13 cellular contexts compared by ENCODE assay signal in the genomic region with DNA sequence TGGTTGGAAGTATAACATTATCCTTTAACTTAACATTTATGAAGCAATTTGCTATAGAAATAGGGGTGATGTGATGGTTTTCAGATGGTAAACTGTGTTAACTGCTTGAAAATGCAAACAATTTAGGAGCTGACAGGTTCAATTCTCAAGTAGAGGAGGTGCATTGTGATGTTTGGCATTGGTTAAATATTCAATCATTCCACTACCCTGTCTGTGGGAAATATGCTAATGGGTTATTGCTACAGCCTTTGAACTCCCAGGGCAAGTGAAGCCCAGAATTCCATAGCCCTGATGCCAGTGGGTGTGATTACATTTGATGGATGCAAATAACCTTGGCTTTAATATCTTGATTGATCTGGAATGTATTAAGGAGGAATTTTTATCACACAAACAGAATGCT.
A peak's percentile ranks its signal among the peaks of the same experiment; 100 is the strongest.
DNase-seq lines count a peak whose midpoint lies in the region; TF ChIP-seq lines count a peak whose summit lies in the region.
"Had no signal": no experiment of that assay in that cellular context is flagged by ENCODE, and none has a peak within 500 bp of the region (broad histone marks: within the 10 kb centered on the region; RNA-seq: fewer than 3 reads in every experiment).

No MANE protein-coding gene starts in this region.

- POLR2A ChIA-PET in MCF 10A (lab: Yijun Ruan, JAX): interaction anchor here (0.5 kb wide), 1 partner anchor 11 kb away, joined by 3 read pairs; no protein-coding TSS in a partner anchor

- H3K27me3 Mint-ChIP-seq in MCF 10A (ENCODE audit: insufficient read depth, unreplicated experiment) (no peaks in the 10 kb centered on the region), endodermal cell (ENCODE audit: insufficient read depth) (no peaks in the 10 kb centered on the region)
- no peaks in the 10 kb centered on the region for H3K27me3 Mint-ChIP-seq in activated CD4-positive, alpha-beta T cell treated with anti-CD3 and anti-CD28 coated beads, Interleukin-2, amount 10 ng/mL, durations not matched to agents 24 days and 14 days
- H3K27me3 Mint-ChIP-seq: activated naive CD4-positive, alpha-beta T cell treated with anti-CD3 and anti-CD28 coated beads, Interleukin-2, amount 10 ng/mL, durations not matched to agents 7 days and 5 days had no signal

- no peak overlapping the region for H3K4me3 Mint-ChIP-seq in MCF 10A (ENCODE audit: unreplicated experiment)
- no peak overlapping the region for H3K4me3 Mint-ChIP-seq in endodermal cell
- H3K4me3 Mint-ChIP-seq in activated CD4-positive, alpha-beta T cell treated with anti-CD3 and anti-CD28 coated beads, Interleukin-2, amount 10 ng/mL, durations not matched to agents 24 days and 14 days: no peak overlapping the region
- H3K4me3 Mint-ChIP-seq: activated naive CD4-positive, alpha-beta T cell treated with anti-CD3 and anti-CD28 coated beads, Interleukin-2, amount 10 ng/mL, durations not matched to agents 7 days and 5 days had no signal

- no peaks in the 10 kb centered on the region for H3K9me3 ChIP-seq in breast epithelium
- H3K9me3 ChIP-seq in endodermal cell (ENCODE audit: control insufficient read depth, low read length): no peaks in the 10 kb centered on the region
- H3K9me3 ChIP-seq: thyroid gland had no signal

- H3K9ac ChIP-seq in endodermal cell (ENCODE audit: extremely low read depth, low read length, poor library complexity, severe bottlenecking): no peak overlapping the region

- H3K4me1 Mint-ChIP-seq in MCF 10A (ENCODE audit: insufficient read depth, unreplicated experiment): peaks cover 5% of the 10 kb centered on the region
- peaks cover 15% of the 10 kb centered on the region for H3K4me1 Mint-ChIP-seq in endodermal cell
- H3K4me1 Mint-ChIP-seq in activated CD4-positive, alpha-beta T cell treated with anti-CD3 and anti-CD28 coated beads, Interleukin-2, amount 10 ng/mL, durations not matched to agents 24 days and 14 days: no peaks in the 10 kb centered on the region
- H3K4me1 Mint-ChIP-seq: activated naive CD4-positive, alpha-beta T cell treated with anti-CD3 and anti-CD28 coated beads, Interleukin-2, amount 10 ng/mL, durations not matched to agents 7 days and 5 days had no signal

- no peaks in the 10 kb centered on the region for H3K27me3 ChIP-seq in breast epithelium
- H3K27me3 ChIP-seq in endodermal cell (ENCODE audit: control insufficient read depth, insufficient read depth, low read length, poor library complexity, severe bottlenecking): no peaks in the 10 kb centered on the region
- H3K27me3 ChIP-seq: thyroid gland had no signal

- H3K27ac Mint-ChIP-seq in MCF 10A (ENCODE audit: low read depth, unreplicated experiment) (no peak overlapping the region), endodermal cell (no peak overlapping the region)
- no peak overlapping the region for H3K27ac Mint-ChIP-seq in activated CD4-positive, alpha-beta T cell treated with anti-CD3 and anti-CD28 coated beads, Interleukin-2, amount 10 ng/mL, durations not matched to agents 24 days and 14 days
- H3K27ac Mint-ChIP-seq: activated naive CD4-positive, alpha-beta T cell treated with anti-CD3 and anti-CD28 coated beads, Interleukin-2, amount 10 ng/mL, durations not matched to agents 7 days and 5 days had no signal

- intact Hi-C loops in MCF 10A (cut with micrococcal nuclease): no loop called here
- intact Hi-C loops in breast epithelium (cut with DNase I; ENCODE audit: low total_unique reads): no loop called here
- intact Hi-C loops in activated CD4-positive, alpha-beta T cell treated with anti-CD3 and anti-CD28 coated beads, Interleukin-2, amount 10 ng/mL, durations not matched to agents 24 days and 14 days (cut with micrococcal nuclease): no loop called here

- H3K36me3 ChIP-seq in breast epithelium (no peaks in the 10 kb centered on the region), endodermal cell (ENCODE audit: control insufficient read depth, insufficient read depth, low read length) (no peaks in the 10 kb centered on the region)
- H3K36me3 ChIP-seq: thyroid gland had no signal

- H3K27ac ChIP-seq in breast epithelium (peak overlapping the region in 1 of 2 donors; percentile 8), endodermal cell (ENCODE audit: low read depth, low read length) (peak overlapping the region; percentile 94)
- H3K27ac ChIP-seq: thyroid gland had no signal

- H3K36me3 Mint-ChIP-seq in MCF 10A (ENCODE audit: insufficient read depth, unreplicated experiment): no peaks in the 10 kb centered on the region
- no peaks in the 10 kb centered on the region for H3K36me3 Mint-ChIP-seq in endodermal cell (ENCODE audit: low read depth)
- no peaks in the 10 kb centered on the region for H3K36me3 Mint-ChIP-seq in activated CD4-positive, alpha-beta T cell treated with anti-CD3 and anti-CD28 coated beads, Interleukin-2, amount 10 ng/mL, durations not matched to agents 24 days and 14 days (ENCODE audit: low read depth)
- H3K36me3 Mint-ChIP-seq: activated naive CD4-positive, alpha-beta T cell treated with anti-CD3 and anti-CD28 coated beads, Interleukin-2, amount 10 ng/mL, durations not matched to agents 7 days and 5 days had no signal

- CTCF ChIA-PET in MCF 10A (lab: Yijun Ruan, JAX): no interaction called here

- TF ChIP-seq POLR2A in breast epithelium (IDR thresholded peaks at IDR 0.05): no peak

- H3K4me3 ChIP-seq in breast epithelium (no peak overlapping the region), endodermal cell (ENCODE audit: low read length) (no peak overlapping the region)
- H3K4me3 ChIP-seq: thyroid gland had no signal

- no TSS peak for BruUV-seq in MCF 10A (replicated peaks; lab: Mats Ljungman, UMichigan)

- H3K4me1 ChIP-seq in breast epithelium (no peaks in the 10 kb centered on the region), endodermal cell (ENCODE audit: control insufficient read depth, insufficient read depth, low read length) (no peaks in the 10 kb centered on the region)

- peak; percentile 3 for DNase-seq in MCF 10A (ENCODE audit: unreplicated experiment)
- DNase-seq in breast epithelium (ENCODE audit: low spot score in 2 of 2): no peak
- peak; percentile 59 for DNase-seq in endodermal cell
- peak; percentile 1 to 9 for DNase-seq in lung microvascular endothelial cell (ENCODE audit: low read depth in 2 of 2)
- no peak for DNase-seq in Kasumi-1 (lab: John Stamatoyannopoulos, UW)
- no peak for DNase-seq in activated CD4-positive, alpha-beta T cell treated with anti-CD3 and anti-CD28 coated beads, Interleukin-2, amount 10 ng/mL, durations not matched to agents 24 days and 14 days
- no peak for DNase-seq in GM20000 (ENCODE audit: low spot score)
- no peak for DNase-seq in effector CD8-positive, alpha-beta T cell (lab: John Stamatoyannopoulos, UW)
- DNase-seq: activated CD8-positive, alpha-beta memory T cell treated with anti-CD3 and anti-CD28 coated beads for 24 hours; activated naive CD4-positive, alpha-beta T cell treated with anti-CD3 and anti-CD28 coated beads, Interleukin-2, amount 10 ng/mL, durations not matched to agents 7 days and 5 days; hypothalamus; RPMI8226; thyroid gland had no signal

- no peaks in the 10 kb centered on the region for H3K9me3 Mint-ChIP-seq in MCF 10A (ENCODE audit: unreplicated experiment)
- no peaks in the 10 kb centered on the region for H3K9me3 Mint-ChIP-seq in endodermal cell
- H3K9me3 Mint-ChIP-seq in activated CD4-positive, alpha-beta T cell treated with anti-CD3 and anti-CD28 coated beads, Interleukin-2, amount 10 ng/mL, durations not matched to agents 24 days and 14 days: no peaks in the 10 kb centered on the region
- H3K9me3 Mint-ChIP-seq: activated naive CD4-positive, alpha-beta T cell treated with anti-CD3 and anti-CD28 coated beads, Interleukin-2, amount 10 ng/mL, durations not matched to agents 7 days and 5 days had no signal

- TF ChIP-seq CTCF in MCF 10A (IDR thresholded peaks at IDR 0.05; ENCODE audit: unreplicated experiment) (no peak), breast epithelium (IDR thresholded peaks at IDR 0.05) (no peak), endodermal cell (conservative IDR thresholded peaks at IDR 0.05) (no peak), GM20000 (IDR thresholded peaks at IDR 0.05; ENCODE audit: extremely low read depth, missing control alignments) (no peak)

Comparison
In these comparisons a context has a peak if more than half of its experiments do, and no peak if none do; other contexts are left out.
1. DNase-seq: peak in MCF 10A (single experiment), endodermal cell (single experiment) and lung microvascular endothelial cell (2 of 2); none in breast epithelium (0 of 2), Kasumi-1 (0 of 2), activated CD4-positive, alpha-beta T cell treated with anti-CD3 and anti-CD28 coated beads, Interleukin-2, amount 10 ng/mL, durations not matched to agents 24 days and 14 days (single experiment), GM20000 (single experiment) and effector CD8-positive, alpha-beta T cell (single experiment).